16 cellular contexts compared by ENCODE assay signal in the genomic region with DNA sequence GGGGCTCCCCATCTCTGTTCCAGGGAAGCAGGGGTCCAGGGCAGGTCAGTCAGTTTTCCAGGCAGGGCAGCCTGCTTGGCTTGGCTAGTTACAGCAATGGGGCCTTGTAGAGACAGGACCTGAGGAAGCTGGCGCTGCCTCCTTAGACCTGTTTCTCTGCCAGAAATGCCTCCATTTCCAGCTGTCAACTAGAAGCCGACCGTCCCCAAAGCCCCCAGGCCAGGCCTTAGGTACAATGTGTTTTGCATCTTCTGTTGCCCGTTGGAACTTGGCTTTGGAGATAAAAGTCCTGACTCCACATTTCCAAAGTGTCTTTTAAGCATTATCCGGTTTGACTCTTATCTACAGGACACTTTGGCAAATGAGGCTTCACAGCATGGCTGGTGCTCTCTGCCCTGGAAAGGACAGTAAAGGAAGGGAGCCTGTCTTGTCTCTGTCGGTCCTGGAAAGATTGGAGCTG. TPM values are rescaled to one million over a fixed set of nuclear protein-coding genes. Genes with fewer than 3 reads are reported as not detected.
DNase-seq lines count a peak whose midpoint lies in the region; ATAC-seq and TF ChIP-seq lines count a peak whose summit lies in the region.
"Had no signal": no experiment of that assay in that cellular context is flagged by ENCODE, and none has a peak within 500 bp of the region (broad histone marks: within the 10 kb centered on the region; RNA-seq: fewer than 3 reads in every experiment).

No MANE protein-coding gene starts in this region.

- H3K4ac ChIP-seq in IMR-90 (ENCODE audit: low read depth, low read length) (peak overlapping the region; percentile 100), mesendoderm (ENCODE audit: low read depth, low read length) (no peak overlapping the region)

- H3K27me3 ChIP-seq in IMR-90 (ENCODE audit: control insufficient read depth, insufficient read depth, low read length) (no peaks in the 10 kb centered on the region), mesendoderm (ENCODE audit: insufficient read depth, low read length, poor library complexity) (no peaks in the 10 kb centered on the region), tibial artery (peaks cover 0 to 3% of the 10 kb centered on the region in 2 donors)

- H2BK15ac ChIP-seq in IMR-90 (ENCODE audit: low read depth, low read length), result peak overlapping the region; percentile 99; the same call in 2 of the 3 replicates
- no peak overlapping the region for H2BK15ac ChIP-seq in mesendoderm (replicated peaks; ENCODE audit: low read depth)

- H4K8ac ChIP-seq in IMR-90 (ENCODE audit: low read depth in 2 of 2, low read length in 2 of 2) (peak overlapping the region; percentile 75 to 99), mesendoderm (ENCODE audit: low read depth, low read length) (no peak overlapping the region)

- peak overlapping the region; percentile 99 for H2BK20ac ChIP-seq in IMR-90 (ENCODE audit: low read depth, low read length)

- no TSS peak for BruUV-seq in IMR-90 (replicated peaks; lab: Mats Ljungman, UMichigan)

- intact Hi-C loops in IMR-90 (cut with micrococcal nuclease) (loop anchor here (2.0 to 5.0 kb wide), 2 partner anchors 732 to 833 kb away; no protein-coding TSS in a partner anchor), tibial artery (cut with DNase I; ENCODE audit: low total_unique reads) (loop anchor here (10.0 kb wide), 1 partner anchor 436 kb away; no protein-coding TSS in a partner anchor)

- in situ Hi-C loops in IMR-90 (cut with MboI; ENCODE audit: low sequenced_read_pairs), result loop anchor here (5.0 kb wide), 1 partner anchor 728 kb away; no protein-coding TSS in a partner anchor

- peak overlapping the region; percentile 100 for H2BK120ac ChIP-seq in IMR-90 (ENCODE audit: low read depth, low read length)
- H2BK120ac ChIP-seq in mesendoderm (ENCODE audit: low read depth, low read length), result no peak overlapping the region

- H3K9me3 Mint-ChIP-seq in chondrocyte (ENCODE audit: low read depth), result no peaks in the 10 kb centered on the region
- H3K9me3 Mint-ChIP-seq: activated CD4-positive, alpha-beta memory T cell treated with anti-CD3 and anti-CD28 coated beads for 36 hours; stimulated activated naive CD8-positive, alpha-beta T cell treated with anti-CD3 and anti-CD28 coated beads, Interleukin-15, Interleukin-2, amounts not matched to agents 100 ng/mL and 50 ng/mL, for 24 hours had no signal

- peak overlapping the region; percentile 63 for H2AFZ ChIP-seq in IMR-90 (replicated peaks; ENCODE audit: low read length, poor library complexity)

- H3K9me3 ChIP-seq in IMR-90 (ENCODE audit: control insufficient read depth, insufficient read depth, low read length), result no peaks in the 10 kb centered on the region
- no peaks in the 10 kb centered on the region for H3K9me3 ChIP-seq in tibial artery

- H4K5ac ChIP-seq in IMR-90 (ENCODE audit: low read depth, low read length), result peak overlapping the region; percentile 1; the same call in 1 of the 2 replicates
- no peak overlapping the region for H4K5ac ChIP-seq in mesendoderm (ENCODE audit: low read length)

- H3K56ac ChIP-seq in IMR-90 (ENCODE audit: extremely low read depth, insufficient read depth, low read length) (peak overlapping the region; percentile 33; the same call in 1 of the 2 replicates), mesendoderm (ENCODE audit: low read length) (peak overlapping the region; percentile 43)

- H3K23ac ChIP-seq in IMR-90 (ENCODE audit: low read depth, low read length) (no peak overlapping the region; the same call in 1 of the 2 replicates), mesendoderm (ENCODE audit: low read length) (no peak overlapping the region)

- peaks cover 64% of the 10 kb centered on the region for H3K4me1 Mint-ChIP-seq in chondrocyte (ENCODE audit: low read depth)

- H2AK5ac ChIP-seq in IMR-90 (ENCODE audit: low read depth, low read length) (peak overlapping the region; percentile 100), mesendoderm (ENCODE audit: low read length) (no peak overlapping the region)

- dilution Hi-C loops in IMR-90 (cut with HindIII; ENCODE audit: low sequenced_read_pairs, unreplicated experiment), result no loop called here

- peaks cover 36% of the 10 kb centered on the region for H3K9me1 ChIP-seq in IMR-90 (ENCODE audit: insufficient read depth, low read length)

- TF ChIP-seq CTCF in IMR-90 (conservative IDR thresholded peaks at IDR 0.05; ENCODE audit: low read depth, low read length) (no peak), chondrocyte (IDR thresholded peaks at IDR 0.05) (no peak), tibial artery (IDR thresholded peaks at IDR 0.05) (no peak)

- H4K91ac ChIP-seq in IMR-90 (ENCODE audit: insufficient read depth, low read depth, low read length), result peak overlapping the region; percentile 100

- TF ChIP-seq POLR2A in IMR-90 (IDR thresholded peaks at IDR 0.05; ENCODE audit: low read depth, low read length), result no peak

- POLR2A ChIA-PET in IMR-90 (lab: Charles Lee; ENCODE audit: unreplicated experiment), result no interaction called here

- TF ChIP-seq RAD21 in IMR-90 (IDR thresholded peaks at IDR 0.05; ENCODE audit: low read length), result no peak

- no peak overlapping the region for H3K18ac ChIP-seq in IMR-90 (ENCODE audit: low read depth, low read length)
- no peak overlapping the region for H3K18ac ChIP-seq in mesendoderm (ENCODE audit: low read length)

- no peaks in the 10 kb centered on the region for H3K79me2 ChIP-seq in mesendoderm (ENCODE audit: control insufficient read depth, insufficient read depth, low read length)

- H3K4me2 ChIP-seq in IMR-90 (ENCODE audit: low read depth, low read length) (no peak overlapping the region), mesendoderm (ENCODE audit: low read length) (no peak overlapping the region)

- H3K4me3 Mint-ChIP-seq in chondrocyte (ENCODE audit: unreplicated experiment), result no peak overlapping the region
- H3K4me3 Mint-ChIP-seq: activated CD4-positive, alpha-beta memory T cell treated with anti-CD3 and anti-CD28 coated beads for 36 hours; stimulated activated naive CD8-positive, alpha-beta T cell treated with anti-CD3 and anti-CD28 coated beads, Interleukin-15, Interleukin-2, amounts not matched to agents 100 ng/mL and 50 ng/mL, for 24 hours; T-helper 17 cell had no signal

- H3K36me3 ChIP-seq in IMR-90 (ENCODE audit: control insufficient read depth, insufficient read depth, low read length), result no peaks in the 10 kb centered on the region
- H3K36me3 ChIP-seq in mesendoderm (ENCODE audit: control insufficient read depth, insufficient read depth, low read length), result no peaks in the 10 kb centered on the region
- no peaks in the 10 kb centered on the region for H3K36me3 ChIP-seq in tibial artery

- H3K27me3 Mint-ChIP-seq in chondrocyte (ENCODE audit: low read depth), result no peaks in the 10 kb centered on the region
- H3K27me3 Mint-ChIP-seq: activated CD4-positive, alpha-beta memory T cell treated with anti-CD3 and anti-CD28 coated beads for 36 hours; T-helper 17 cell had no signal

- CTCF ChIA-PET in IMR-90 (lab: Yijun Ruan, JAX), result no interaction called here

- peak overlapping the region; percentile 100 for H2BK5ac ChIP-seq in IMR-90 (ENCODE audit: low read depth, low read length, poor library complexity, severe bottlenecking)
- H2BK5ac ChIP-seq in mesendoderm (ENCODE audit: low read length), result no peak overlapping the region

- peak overlapping the region; percentile 11; the same call in 1 of the 2 replicates for H3K27ac ChIP-seq in IMR-90 (ENCODE audit: insufficient read depth, low read length)
- no peak overlapping the region for H3K27ac ChIP-seq in mesendoderm (ENCODE audit: low read depth, low read length)
- H3K27ac ChIP-seq in tibial artery, result peak overlapping the region; percentile 58 to 78

- H3K4me1 ChIP-seq in IMR-90 (ENCODE audit: control insufficient read depth, insufficient read depth, low read length) (peaks cover 38% of the 10 kb centered on the region), mesendoderm (ENCODE audit: control insufficient read depth, low read depth, low read length) (peaks cover 2% of the 10 kb centered on the region), tibial artery (peaks cover 9 to 70% (median 42%) of the 10 kb centered on the region in 4 donors)

- no peak for ATAC-seq in IMR-90 (ENCODE audit: low read depth)
- ATAC-seq in GM21717 (IDR thresholded peaks at IDR 0.05; ENCODE audit: unreplicated experiment), result no peak
- ATAC-seq: T-helper 17 cell had no signal

- H3K9ac ChIP-seq in IMR-90 (ENCODE audit: low read depth, low read length) (no peak overlapping the region), mesendoderm (ENCODE audit: low read length) (peak overlapping the region; percentile 16)

- no peak for DNase-seq in IMR-90
- DNase-seq in chondrocyte (ENCODE audit: low spot score), result no peak
- DNase-seq in mesendoderm, result peak; percentile 52
- no peak for DNase-seq in tibial artery
- DNase-seq in MV-4-11 (lab: John Stamatoyannopoulos, UW), result no peak
- DNase-seq in NCI-H2029 (lab: John Stamatoyannopoulos, UW), result no peak
- DNase-seq in NCI-H748 treated with DMSO at 0.1 percent for 48 hours (lab: John Stamatoyannopoulos, UW), result no peak
- DNase-seq: activated CD4-positive, alpha-beta memory T cell treated with anti-CD3 and anti-CD28 coated beads for 36 hours; activated naive CD4-positive, alpha-beta T cell; HCEC 1CT; NCI-H2107; stimulated activated CD4-positive, alpha-beta T cell treated with anti-CD3 and anti-CD28 coated beads, Interleukin-4, amount 100 ng/mL, for 4 hours; T-helper 17 cell had no signal

- H3K79me1 ChIP-seq in IMR-90 (ENCODE audit: low read depth in 1 of 2, low read length in 2 of 2), result peaks cover 8 to 26% of the 10 kb centered on the region in 2 experiments; a peak in 3 of 4 replicates
- H3K79me1 ChIP-seq in mesendoderm (ENCODE audit: low read length), result no peaks in the 10 kb centered on the region

- H3K27ac Mint-ChIP-seq in chondrocyte (ENCODE audit: unreplicated experiment), result peak overlapping the region; percentile 93
- H3K27ac Mint-ChIP-seq: activated CD4-positive, alpha-beta memory T cell treated with anti-CD3 and anti-CD28 coated beads for 36 hours; stimulated activated naive CD8-positive, alpha-beta T cell treated with anti-CD3 and anti-CD28 coated beads, Interleukin-15, Interleukin-2, amounts not matched to agents 100 ng/mL and 50 ng/mL, for 24 hours; T-helper 17 cell had no signal

- WGBS in IMR-90 (ENCODE audit: extremely low coverage in 2 of 2, insufficient read length in 1 of 2), 2 experiments, result 100% methylated on average over 1 of the region's 6 CpGs; no CpG with 5 or more reads in 1 of the 2 experiments
- WGBS in mesendoderm (ENCODE audit: extremely low coverage, insufficient coverage, low lambda C conversion rate), result no CpG with 5 or more reads among the region's 6 CpGs

- H3K14ac ChIP-seq in IMR-90 (replicated peaks; ENCODE audit: low read depth, low read length), result peak overlapping the region; percentile 99; the same call in 1 of the 2 replicates

- H3K4me3 ChIP-seq in IMR-90 (ENCODE audit: insufficient read depth, low read depth, low read length) (no peak overlapping the region), mesendoderm (ENCODE audit: low read length) (no peak overlapping the region), tibial artery (no peak overlapping the region)

- H4K20me1 ChIP-seq in IMR-90 (ENCODE audit: insufficient read depth, low read length), result no peaks in the 10 kb centered on the region

- peak overlapping the region; percentile 99 for H2AK9ac ChIP-seq in IMR-90 (replicated peaks; ENCODE audit: low read depth, low read length, poor library complexity)

- H3K36me3 Mint-ChIP-seq in chondrocyte (ENCODE audit: low read depth), result no peaks in the 10 kb centered on the region
- H3K36me3 Mint-ChIP-seq: activated CD4-positive, alpha-beta memory T cell treated with anti-CD3 and anti-CD28 coated beads for 36 hours had no signal

RNA-seq across cellular contexts. Expression of a gene that starts 42.6 kb away (rescaled TPM):
- total RNA-seq in IMR-90 (2012; rRNA removed) (0.54 and 0.56 TPM in 2 replicates), chondrocyte (10.7 to 17.0 TPM (median 12.1 TPM) in 3 replicates)
- polyA plus RNA-seq in IMR-90 (2012; rRNA removed), result 3.4 TPM in 2 replicates
- 1.2 and 2.4 TPM in 2 replicates for polyA plus RNA-seq in IMR-90 (2012; cell fraction: cytosol; rRNA removed)
- polyA plus RNA-seq in IMR-90 (2012; cell fraction: nucleus; rRNA removed; ENCODE audit: low replicate concordance), result 14.7 and 18.0 TPM in 2 replicates
- 0.21 TPM for polyA plus RNA-seq in mesendoderm (2013, experiment 1 of 2)
- 0.24 TPM for polyA plus RNA-seq in mesendoderm (2013, experiment 2 of 2)
- total RNA-seq: activated CD4-positive, alpha-beta memory T cell treated with anti-CD3 and anti-CD28 coated beads for 36 hours; frontal cortex; T-helper 17 cell had no signal
